10 cellular contexts compared by ENCODE assay signal in genomic region chr2:79982445-79982844, GRCh38.
A peak's percentile ranks its signal among the peaks of the same experiment; 100 is the strongest.
DNase-seq lines count a peak whose midpoint lies in the region; ATAC-seq, FAIRE-seq and TF ChIP-seq lines count a peak whose summit lies in the region.
"Had no signal": no experiment of that assay in that cellular context is flagged by ENCODE, and none has a peak within 500 bp of the region (broad histone marks: within the 10 kb centered on the region; RNA-seq: fewer than 3 reads in every experiment).

No MANE protein-coding gene starts in this region.

- H3K27ac ChIP-seq in H1 (ENCODE audit: low read depth, low read length) (no peak overlapping the region), small intestine (ENCODE audit: low read depth in 1 of 2, low read length in 1 of 2) (no peak overlapping the region)
- H3K27ac ChIP-seq: SJSA1 had no signal

- H3K23me2 ChIP-seq in H1 (ENCODE audit: low read depth, low read length) = no peaks in the 10 kb centered on the region

- 60% methylated on average over 4 of the region's 4 CpGs; no CpG with 5 or more reads in 1 of the 2 experiments for WGBS in H1 (ENCODE audit: extremely low coverage in 1 of 2, insufficient coverage in 1 of 2, insufficient read length in 1 of 2, insufficient replicate concordance in 2 of 2, low coverage in 1 of 2, low lambda C conversion rate in 2 of 2, missing lambda C conversion rate in 1 of 2), 2 experiments
- WGBS in small intestine, 3 donors = 43 to 61% (median 53%) methylated on average over 4 of the region's 4 CpGs

- H2BK20ac ChIP-seq in H1 (ENCODE audit: low read length) = no peak overlapping the region

- H2BK12ac ChIP-seq in H1 (ENCODE audit: low read depth, low read length) = no peak overlapping the region

- H2AFZ ChIP-seq in Loucy (ENCODE audit: low read length) (no peak overlapping the region), H1 (ENCODE audit: low read length) (no peak overlapping the region)

- CTCF ChIA-PET in H1 (lab: Charles Lee; ENCODE audit: partially characterized antibody) = interaction anchor here (1.0 to 1.1 kb wide), 5 partner anchors 9 to 809 kb away, joined by 3 to 5 read pairs (median 3); no protein-coding TSS in a partner anchor

- no peak overlapping the region for H2BK120ac ChIP-seq in H1 (replicated peaks; ENCODE audit: low read depth, low read length)

- H3K9me3 ChIP-seq in Loucy (ENCODE audit: insufficient read depth, low read depth, low read length) (no peaks in the 10 kb centered on the region), H1 (ENCODE audit: insufficient read depth in 2 of 2, low read depth in 1 of 2, low read length in 1 of 2) (no peaks in the 10 kb centered on the region), small intestine (ENCODE audit: control insufficient read depth, low read depth) (no peaks in the 10 kb centered on the region)
- H3K9me3 ChIP-seq: SJSA1 had no signal

- H3K4me3 ChIP-seq in Loucy (ENCODE audit: low read length, poor library complexity, severe bottlenecking) (no peak overlapping the region), H1 (ENCODE audit: extremely low read depth in 1 of 4, insufficient read depth in 2 of 4, low read depth in 3 of 4, low read length in 4 of 4) (no peak overlapping the region), small intestine (ENCODE audit: low read depth in 1 of 2, low read length in 2 of 2) (no peak overlapping the region)
- H3K4me3 ChIP-seq: SJSA1 had no signal

- H3K4me2 ChIP-seq in Loucy (ENCODE audit: low read depth, low read length, poor library complexity, severe bottlenecking) (no peak overlapping the region), H1 (ENCODE audit: insufficient read depth in 1 of 2, low read depth in 2 of 2, low read length in 2 of 2) (no peak overlapping the region)

- no peaks in the 10 kb centered on the region for H4K20me1 ChIP-seq in Loucy (ENCODE audit: insufficient read depth, low read length, poor library complexity, severe bottlenecking)
- no peaks in the 10 kb centered on the region for H4K20me1 ChIP-seq in H1 (replicated peaks in 1 of 2; ENCODE audit: control insufficient read depth in 1 of 2, insufficient read depth in 2 of 2, low read length in 2 of 2)

- H3K23ac ChIP-seq in H1 (ENCODE audit: insufficient read length) = no peak overlapping the region

- H3K56ac ChIP-seq in H1 (replicated peaks; ENCODE audit: insufficient read length, low read depth, low read length) = no peak overlapping the region

- no peak overlapping the region for H4K5ac ChIP-seq in H1 (ENCODE audit: insufficient read length, low read depth, low read length)

- DNase-seq in NOMO-1 treated with DMSO at 0.1 percent for 48 hours (lab: John Stamatoyannopoulos, UW; ENCODE audit: unreplicated experiment) (peak; percentile 8), NOMO-1 (lab: John Stamatoyannopoulos, UW; ENCODE audit: unreplicated experiment in 2 of 2) (no peak), H1 (ENCODE audit: low read depth in 1 of 2, low spot score in 2 of 2) (peak; percentile 36 to 73), small intestine (peak; percentile 64)
- no peak for DNase-seq in activated CD4-positive, CD25-positive, alpha-beta regulatory T cell treated with anti-CD3 and anti-CD28 coated beads, Interleukin-2, amount 50 U/mL, for 72 hours
- DNase-seq in activated effector memory CD4-positive, alpha-beta T cell treated with anti-CD3 and anti-CD28 coated beads, Interleukin-2, amount 50 U/mL, for 16 hours = no peak
- DNase-seq: activated effector memory CD4-positive, alpha-beta T cell treated with Interleukin-2 at 50 U/mL for 16 hours had no signal

- no peak overlapping the region for H3K18ac ChIP-seq in H1 (ENCODE audit: extremely low read depth, low read length)

- no peaks in the 10 kb centered on the region for H3K36me3 ChIP-seq in Loucy (ENCODE audit: insufficient read depth, low read length)
- H3K36me3 ChIP-seq in H1 (ENCODE audit: control insufficient read depth in 2 of 4, insufficient read depth in 4 of 4, low read length in 3 of 4) = no peaks in the 10 kb centered on the region
- H3K36me3 ChIP-seq in small intestine (ENCODE audit: control insufficient read depth in 2 of 2, insufficient read depth in 2 of 2, low read length in 2 of 2) = no peaks in the 10 kb centered on the region
- H3K36me3 ChIP-seq: SJSA1 had no signal

- H3F3A ChIP-seq in Loucy (ENCODE audit: low read depth) = no peaks in the 10 kb centered on the region

- no peaks in the 10 kb centered on the region for H3K79me2 ChIP-seq in Loucy (ENCODE audit: insufficient read depth, low read length)
- no peaks in the 10 kb centered on the region for H3K79me2 ChIP-seq in H1 (ENCODE audit: control insufficient read depth in 1 of 2, insufficient read depth in 2 of 2, low read length in 2 of 2)

- no peak overlapping the region for H3K14ac ChIP-seq in H1 (ENCODE audit: insufficient read length)

- peaks cover 5% of the 10 kb centered on the region for H3K27me3 ChIP-seq in Loucy (ENCODE audit: insufficient read depth, low read length, poor library complexity, severe bottlenecking)
- no peaks in the 10 kb centered on the region for H3K27me3 ChIP-seq in H1 (replicated peaks in 1 of 4; ENCODE audit: control insufficient read depth in 3 of 4, extremely low read depth in 1 of 4, insufficient read depth in 3 of 4, low read length in 3 of 4)
- H3K27me3 ChIP-seq in small intestine (ENCODE audit: control insufficient read depth in 2 of 2, insufficient read depth in 2 of 2, low read length in 2 of 2) = no peaks in the 10 kb centered on the region
- H3K27me3 ChIP-seq: SJSA1 had no signal

- H4K91ac ChIP-seq in H1 (replicated peaks; ENCODE audit: insufficient read length, low read length) = no peak overlapping the region

- H2BK15ac ChIP-seq in H1 (ENCODE audit: low read length) = no peak overlapping the region

- POLR2A ChIA-PET in H1 (lab: Charles Lee; ENCODE audit: partially characterized antibody) = no interaction called here

- ATAC-seq in HG03439 (IDR thresholded peaks at IDR 0.05; ENCODE audit: unreplicated experiment) = no peak

- TF ChIP-seq EP300 in H1 (IDR thresholded peaks at IDR 0.05; ENCODE audit: borderline replicate concordance in 1 of 2, low read depth in 2 of 2, low read length in 2 of 2) = no peak

- FAIRE-seq in H1 (lab: Jason Lieb, UNC) (peak; percentile 62), small intestine (lab: Jason Lieb, UNC) (no peak)

- H3K9ac ChIP-seq in Loucy (ENCODE audit: low read depth, low read length, poor library complexity, severe bottlenecking) = no peak overlapping the region
- no peak overlapping the region for H3K9ac ChIP-seq in H1 (replicated peaks in 1 of 4; ENCODE audit: extremely low read depth in 1 of 4, low read depth in 3 of 4, low read length in 3 of 4)

- no peak for TF ChIP-seq POLR2A in H1 (IDR thresholded peaks at IDR 0.05; ENCODE audit: control extremely low read depth in 1 of 2, low read depth in 2 of 2, low read length in 2 of 2)

- no peaks in the 10 kb centered on the region for H3K79me1 ChIP-seq in H1 (ENCODE audit: low read depth, low read length)

- TF ChIP-seq CTCF in Loucy (conservative IDR thresholded peaks at IDR 0.05; ENCODE audit: low read length) = peak; percentile 58
- TF ChIP-seq CTCF in H1 (IDR thresholded peaks at IDR 0.05; ENCODE audit: control extremely low read depth in 1 of 3, insufficient read depth in 1 of 3, low read depth in 1 of 3, low read length in 3 of 3) = peak; percentile 58 to 79 (median 77)

- no peaks in the 10 kb centered on the region for H3K9me2 ChIP-seq in Loucy (replicated peaks; ENCODE audit: low read depth, low read length)

- no peaks in the 10 kb centered on the region for H3K4me1 ChIP-seq in Loucy (ENCODE audit: insufficient read depth, low read length, poor library complexity, severe bottlenecking)
- H3K4me1 ChIP-seq in H1 (replicated peaks in 1 of 4; ENCODE audit: control insufficient read depth in 3 of 4, insufficient read depth in 4 of 4, low read length in 3 of 4) = peaks cover 0 to 8% (median 3%) of the 10 kb centered on the region in 4 experiments; a peak in 3 of 7 replicates
- H3K4me1 ChIP-seq in small intestine (ENCODE audit: control insufficient read depth in 2 of 2, insufficient read depth in 1 of 2, low read depth in 1 of 2, low read length in 1 of 2) = no peaks in the 10 kb centered on the region
- H3K4me1 ChIP-seq: SJSA1 had no signal

- no peak overlapping the region for H2BK5ac ChIP-seq in H1 (ENCODE audit: low read depth, low read length)

- H3K4ac ChIP-seq in H1 (replicated peaks; ENCODE audit: insufficient read length, low read depth, low read length) = no peak overlapping the region

- H2AK5ac ChIP-seq in H1 (ENCODE audit: low read depth, low read length) = no peak overlapping the region

- no peak overlapping the region for H4K8ac ChIP-seq in H1 (ENCODE audit: extremely low read depth, insufficient read depth, low read length)

- TF ChIP-seq RAD21 in H1 (IDR thresholded peaks at IDR 0.05 in 1 of 2, conservative IDR thresholded peaks at IDR 0.05 in 1 of 2; ENCODE audit: low read depth in 2 of 2, low read length in 2 of 2) = peak; percentile 80 to 85

TF ChIP-seq in H1, 55 proteins besides CTCF, POLR2A, EP300 and RAD21:
- no peak for TF ChIP-seq TAF1 (IDR thresholded peaks at IDR 0.05; ENCODE audit: low read depth, low read length)
- TF ChIP-seq EGR1 (IDR thresholded peaks at IDR 0.05; ENCODE audit: borderline replicate concordance, low read depth, low read length) = no peak
- TF ChIP-seq KDM1A (IDR thresholded peaks at IDR 0.05; ENCODE audit: borderline replicate concordance, low read length) = peak; percentile 65; the same call in 1 of the 2 replicates
- TF ChIP-seq, protein P1, sequence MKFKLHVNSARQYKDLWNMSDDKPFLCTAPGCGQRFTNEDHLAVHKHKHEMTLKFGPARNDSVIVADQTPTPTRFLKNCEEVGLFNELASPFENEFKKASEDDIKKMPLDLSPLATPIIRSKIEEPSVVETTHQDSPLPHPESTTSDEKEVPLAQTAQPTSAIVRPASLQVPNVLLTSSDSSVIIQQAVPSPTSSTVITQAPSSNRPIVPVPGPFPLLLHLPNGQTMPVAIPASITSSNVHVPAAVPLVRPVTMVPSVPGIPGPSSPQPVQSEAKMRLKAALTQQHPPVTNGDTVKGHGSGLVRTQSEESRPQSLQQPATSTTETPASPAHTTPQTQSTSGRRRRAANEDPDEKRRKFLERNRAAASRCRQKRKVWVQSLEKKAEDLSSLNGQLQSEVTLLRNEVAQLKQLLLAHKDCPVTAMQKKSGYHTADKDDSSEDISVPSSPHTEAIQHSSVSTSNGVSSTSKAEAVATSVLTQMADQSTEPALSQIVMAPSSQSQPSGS (IDR thresholded peaks at IDR 0.05; ENCODE audit: low read length) = no peak
- TF ChIP-seq TEAD4 (IDR thresholded peaks at IDR 0.05; ENCODE audit: low read depth, low read length) = peak; percentile 67; the same call in 1 of the 2 replicates
- TF ChIP-seq SIX5 (IDR thresholded peaks at IDR 0.05; ENCODE audit: low read depth, low read length) = no peak
- TF ChIP-seq KDM4A (IDR thresholded peaks at IDR 0.05; ENCODE audit: low read depth, low read length, severe bottlenecking) = no peak
- peak; percentile 46 for TF ChIP-seq CREB1 (IDR thresholded peaks at IDR 0.05)

Comparison
In these comparisons a context has a peak if more than half of its experiments do, and no peak if none do; other contexts are left out.
1. DNase-seq: peak in NOMO-1 treated with DMSO at 0.1 percent for 48 hours (single experiment), H1 (2 of 2) and small intestine (single experiment); none in NOMO-1 (0 of 2), activated CD4-positive, CD25-positive, alpha-beta regulatory T cell treated with anti-CD3 and anti-CD28 coated beads, Interleukin-2, amount 50 U/mL, for 72 hours (single experiment) and activated effector memory CD4-positive, alpha-beta T cell treated with anti-CD3 and anti-CD28 coated beads, Interleukin-2, amount 50 U/mL, for 16 hours (single experiment).